1 cellular context compared by ENCODE assay signal in genomic region chr2:176117162-176117822, GRCh38.
TF ChIP-seq lines count a peak whose summit lies in the region.

No MANE protein-coding gene starts in this region.

TF ChIP-seq in endothelial cell of umbilical vein, 7 proteins besides CTCF, POLR2A, EP300 and RAD21:
- no peak for TF ChIP-seq MAX (IDR thresholded peaks at IDR 0.05; ENCODE audit: insufficient read depth, insufficient read length)
- TF ChIP-seq GATA2 (IDR thresholded peaks at IDR 0.05; ENCODE audit: insufficient read depth, insufficient read length, low read depth, low read length) = no peak
- no peak for TF ChIP-seq FOS (IDR thresholded peaks at IDR 0.05; ENCODE audit: borderline replicate concordance, insufficient read depth, low read length)
- peak; percentile 87 for TF ChIP-seq EZH2 (IDR thresholded peaks at IDR 0.05; ENCODE audit: borderline replicate concordance, low read depth, low read length, severe bottlenecking)
- no peak for TF ChIP-seq POLR2AphosphoS5 (IDR thresholded peaks at IDR 0.05; ENCODE audit: insufficient read depth, low read depth, low read length)
- TF ChIP-seq MYC (IDR thresholded peaks at IDR 0.05; ENCODE audit: low read depth, low read length) = no peak
